Comparison of ENCODE assay signal across 2 cellular contexts in genomic region chr9:130220351-130220750, GRCh38.
TF ChIP-seq lines count a peak whose summit lies in the region.

No MANE protein-coding gene starts in this region.

TF ChIP-seq in IMR-90, 13 proteins besides CTCF, POLR2A, EP300 and RAD21:
- TF ChIP-seq ELK1 (IDR thresholded peaks at IDR 0.05; ENCODE audit: borderline replicate concordance, low read depth, low read length) (no peak), FOS (IDR thresholded peaks at IDR 0.05; ENCODE audit: low read depth, low read length) (no peak), CEBPB (IDR thresholded peaks at IDR 0.05; ENCODE audit: low read depth, low read length) (no peak), RFX5 (IDR thresholded peaks at IDR 0.05; ENCODE audit: low read depth, low read length) (no peak), MAZ (IDR thresholded peaks at IDR 0.05; ENCODE audit: borderline replicate concordance, low read depth, low read length) (peak; percentile 56; the same call in 1 of the 2 replicates), CHD1 (IDR thresholded peaks at IDR 0.05; ENCODE audit: low read depth, low read length) (no peak)
TF ChIP-seq in IMR-90: peak in this region for 1.

TF ChIP-seq in liver, 16 proteins besides CTCF, POLR2A, EP300 and RAD21:
- TF ChIP-seq MAX (IDR thresholded peaks at IDR 0.05), result no peak
- TF ChIP-seq GABPA (IDR thresholded peaks at IDR 0.05 in 1 of 2, conservative IDR thresholded peaks at IDR 0.05 in 1 of 2), result no peak
- no peak for TF ChIP-seq HNF4G (IDR thresholded peaks at IDR 0.05)
- TF ChIP-seq FOXA2 (IDR thresholded peaks at IDR 0.05), result no peak
- no peak for TF ChIP-seq ZBTB33 (IDR thresholded peaks at IDR 0.05)
- TF ChIP-seq TAF1 (conservative IDR thresholded peaks at IDR 0.05), result no peak
- no peak for TF ChIP-seq REST (IDR thresholded peaks at IDR 0.05)
- TF ChIP-seq EGR1 (IDR thresholded peaks at IDR 0.05; ENCODE audit: low read depth in 2 of 2), result no peak
- no peak for TF ChIP-seq YY1 (IDR thresholded peaks at IDR 0.05)
- TF ChIP-seq FOXA1 (IDR thresholded peaks at IDR 0.05), result no peak
- TF ChIP-seq JUND (IDR thresholded peaks at IDR 0.05), result no peak
- TF ChIP-seq NR2F2 (IDR thresholded peaks at IDR 0.05), result no peak
- TF ChIP-seq SP1 (IDR thresholded peaks at IDR 0.05), result no peak
- TF ChIP-seq ATF3 (IDR thresholded peaks at IDR 0.05), result no peak
- TF ChIP-seq HNF4A (conservative IDR thresholded peaks at IDR 0.05), result no peak
- TF ChIP-seq RXRA (IDR thresholded peaks at IDR 0.05), result no peak
TF ChIP-seq in liver: peak in this region for 0.
